1 cellular context compared by ENCODE assay signal in the genomic region with DNA sequence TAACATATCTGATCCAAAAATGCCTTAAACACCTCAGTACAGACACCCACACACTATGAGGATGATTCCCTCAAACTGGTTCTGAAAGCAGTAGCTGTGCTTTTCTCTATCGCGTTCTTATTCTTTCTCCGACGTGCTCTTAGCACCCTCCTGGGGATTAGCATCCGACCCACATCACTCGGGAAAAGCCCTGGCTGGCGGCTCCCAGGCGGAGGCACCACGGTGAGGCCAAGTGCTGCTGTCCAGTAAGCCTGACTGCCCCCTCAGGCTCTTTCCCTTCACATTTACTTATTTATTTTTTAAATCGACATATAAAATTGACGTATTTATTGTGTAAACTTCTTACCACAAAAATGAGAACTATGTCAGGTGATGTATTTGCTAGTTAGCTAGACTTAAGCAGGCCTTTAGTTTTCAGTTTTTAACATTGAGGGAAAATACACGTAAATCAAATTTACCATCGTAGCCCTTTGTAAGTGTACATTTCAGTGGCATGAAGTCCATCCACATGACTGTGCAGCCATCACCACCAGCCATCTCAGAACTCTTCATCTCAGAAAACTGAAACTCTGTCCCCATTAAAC.
TF ChIP-seq lines count a peak whose summit lies in the region.

No MANE protein-coding gene starts in this region.

TF ChIP-seq in WTC11, 78 proteins besides CTCF, POLR2A, EP300 and RAD21:
- TF ChIP-seq RELA (CRISPR knock-in tag; IDR thresholded peaks at IDR 0.05; ENCODE audit: borderline replicate concordance) (no peak), ZNF317 (CRISPR knock-in tag; IDR thresholded peaks at IDR 0.05; ENCODE audit: borderline replicate concordance, low read depth) (no peak), ZNF396 (CRISPR knock-in tag; IDR thresholded peaks at IDR 0.05; ENCODE audit: borderline replicate concordance) (no peak), CREB1 (CRISPR knock-in tag; IDR thresholded peaks at IDR 0.05) (no peak), FOXJ3 (CRISPR knock-in tag; IDR thresholded peaks at IDR 0.05; ENCODE audit: borderline replicate concordance) (no peak)
- TF ChIP-seq, protein P1, sequence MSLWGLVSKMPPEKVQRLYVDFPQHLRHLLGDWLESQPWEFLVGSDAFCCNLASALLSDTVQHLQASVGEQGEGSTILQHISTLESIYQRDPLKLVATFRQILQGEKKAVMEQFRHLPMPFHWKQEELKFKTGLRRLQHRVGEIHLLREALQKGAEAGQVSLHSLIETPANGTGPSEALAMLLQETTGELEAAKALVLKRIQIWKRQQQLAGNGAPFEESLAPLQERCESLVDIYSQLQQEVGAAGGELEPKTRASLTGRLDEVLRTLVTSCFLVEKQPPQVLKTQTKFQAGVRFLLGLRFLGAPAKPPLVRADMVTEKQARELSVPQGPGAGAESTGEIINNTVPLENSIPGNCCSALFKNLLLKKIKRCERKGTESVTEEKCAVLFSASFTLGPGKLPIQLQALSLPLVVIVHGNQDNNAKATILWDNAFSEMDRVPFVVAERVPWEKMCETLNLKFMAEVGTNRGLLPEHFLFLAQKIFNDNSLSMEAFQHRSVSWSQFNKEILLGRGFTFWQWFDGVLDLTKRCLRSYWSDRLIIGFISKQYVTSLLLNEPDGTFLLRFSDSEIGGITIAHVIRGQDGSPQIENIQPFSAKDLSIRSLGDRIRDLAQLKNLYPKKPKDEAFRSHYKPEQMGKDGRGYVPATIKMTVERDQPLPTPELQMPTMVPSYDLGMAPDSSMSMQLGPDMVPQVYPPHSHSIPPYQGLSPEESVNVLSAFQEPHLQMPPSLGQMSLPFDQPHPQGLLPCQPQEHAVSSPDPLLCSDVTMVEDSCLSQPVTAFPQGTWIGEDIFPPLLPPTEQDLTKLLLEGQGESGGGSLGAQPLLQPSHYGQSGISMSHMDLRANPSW (CRISPR knock-in tag; conservative IDR thresholded peaks at IDR 0.05; ENCODE audit: low read depth) = no peak
